ENCODE assay signal across 8 cellular contexts in genomic region chr2:208175069-208175842, GRCh38. TPM values are rescaled to one million over a fixed set of nuclear protein-coding genes. Genes with fewer than 3 reads are reported as not detected.
A peak's percentile ranks its signal among the peaks of the same experiment; 100 is the strongest.
DNase-seq lines count a peak whose midpoint lies in the region; TF ChIP-seq lines count a peak whose summit lies in the region.

No MANE protein-coding gene starts in this region.

- DNase-seq in GF-D8 (lab: John Stamatoyannopoulos, UW) = peak; percentile 57
- peak; percentile 74 for DNase-seq in H4 (ENCODE audit: low spot score)
- peak; percentile 75 for DNase-seq in LHCN-M2 (ENCODE audit: low read depth)
- DNase-seq in RPMI7951 (ENCODE audit: low read depth) = peak; percentile 77
- peak; percentile 36 for DNase-seq in activated T-helper 1 cell treated with anti-CD3 and anti-CD28 coated beads, Interleukin-12 subunit alpha, Interleukin-12 subunit beta, Interleukin-2, Interleukin-4 antibody, amounts not matched to agents 30 ng/mL and 10 ng/mL and 1 ng/mL, durations not matched to agents 14 hours and 24 hours and 36 hours (ENCODE audit: low spot score)
- peak; percentile 62 for DNase-seq in fibroblast of the conjunctiva (ENCODE audit: low read depth)
- peak in 55 of 56 donors; percentile 5 to 93 (median 59) for DNase-seq in nucleus accumbens (lab: John Stamatoyannopoulos, UW)
- DNase-seq in testis = peak; percentile 91

- no peaks in the 10 kb centered on the region for H3K4me1 ChIP-seq in testis

- no peaks in the 10 kb centered on the region for H3K9me3 Mint-ChIP-seq in activated T-helper 1 cell treated with anti-CD3 and anti-CD28 coated beads, Interleukin-12 subunit alpha, Interleukin-12 subunit beta, Interleukin-2, Interleukin-4 antibody, amounts not matched to agents 30 ng/mL and 10 ng/mL and 1 ng/mL, durations not matched to agents 14 hours and 24 hours and 36 hours

- peak; percentile 65 to 80 (median 75) for TF ChIP-seq CTCF in testis (IDR thresholded peaks at IDR 0.05)

- H3K4me1 Mint-ChIP-seq in activated T-helper 1 cell treated with anti-CD3 and anti-CD28 coated beads, Interleukin-12 subunit alpha, Interleukin-12 subunit beta, Interleukin-2, Interleukin-4 antibody, amounts not matched to agents 30 ng/mL and 10 ng/mL and 1 ng/mL, durations not matched to agents 14 hours and 24 hours and 36 hours (ENCODE audit: low read depth) = peaks cover 6% of the 10 kb centered on the region

- H3K27ac ChIP-seq in testis = no peak overlapping the region

- 33 to 35% methylated on average over 21 of the region's 21 CpGs for WGBS in testis, 2 donors

- intact Hi-C loops in activated T-helper 1 cell treated with anti-CD3 and anti-CD28 coated beads, Interleukin-12 subunit alpha, Interleukin-12 subunit beta, Interleukin-2, Interleukin-4 antibody, amounts not matched to agents 30 ng/mL and 10 ng/mL and 1 ng/mL, durations not matched to agents 14 hours and 24 hours and 36 hours (cut with micrococcal nuclease) = loop anchor here (1.0 to 5.0 kb wide), 2 partner anchors 79 to 92 kb away; partner anchors contain the start of gene PIKFYVE
- intact Hi-C loops in testis (cut with DNase I; ENCODE audit: low total_unique reads) = no loop called here

- H3K36me3 ChIP-seq in testis (ENCODE audit: low read depth, missing control alignments) = no peaks in the 10 kb centered on the region

- H3K9me3 ChIP-seq in testis = no peaks in the 10 kb centered on the region

- no peak overlapping the region for H3K4me3 ChIP-seq in testis

- H3K27ac Mint-ChIP-seq in activated T-helper 1 cell treated with anti-CD3 and anti-CD28 coated beads, Interleukin-12 subunit alpha, Interleukin-12 subunit beta, Interleukin-2, Interleukin-4 antibody, amounts not matched to agents 30 ng/mL and 10 ng/mL and 1 ng/mL, durations not matched to agents 14 hours and 24 hours and 36 hours = no peak overlapping the region

- no peak overlapping the region for H3K4me3 Mint-ChIP-seq in activated T-helper 1 cell treated with anti-CD3 and anti-CD28 coated beads, Interleukin-12 subunit alpha, Interleukin-12 subunit beta, Interleukin-2, Interleukin-4 antibody, amounts not matched to agents 30 ng/mL and 10 ng/mL and 1 ng/mL, durations not matched to agents 14 hours and 24 hours and 36 hours

- TF ChIP-seq POLR2A in testis (IDR thresholded peaks at IDR 0.05) = no peak

- no peaks in the 10 kb centered on the region for H3K27me3 ChIP-seq in testis

- H3K27me3 Mint-ChIP-seq in activated T-helper 1 cell treated with anti-CD3 and anti-CD28 coated beads, Interleukin-12 subunit alpha, Interleukin-12 subunit beta, Interleukin-2, Interleukin-4 antibody, amounts not matched to agents 30 ng/mL and 10 ng/mL and 1 ng/mL, durations not matched to agents 14 hours and 24 hours and 36 hours (ENCODE audit: insufficient read depth) = peaks cover 7% of the 10 kb centered on the region

- no peaks in the 10 kb centered on the region for H3K36me3 Mint-ChIP-seq in activated T-helper 1 cell treated with anti-CD3 and anti-CD28 coated beads, Interleukin-12 subunit alpha, Interleukin-12 subunit beta, Interleukin-2, Interleukin-4 antibody, amounts not matched to agents 30 ng/mL and 10 ng/mL and 1 ng/mL, durations not matched to agents 14 hours and 24 hours and 36 hours (ENCODE audit: low read depth)

RNA-seq across cellular contexts. Expression of gene CRYGA, which starts 11.9 kb away (rescaled TPM):
- not detected in 2 replicates for total RNA-seq in H4 (2014; rRNA removed; shearing (Covaris generic))
- total RNA-seq in LHCN-M2 (2014; rRNA removed) (not detected in 2 replicates), testis (not detected)
- not detected for polyA plus RNA-seq in LHCN-M2 (2012)
- not detected in 2 replicates for total RNA-seq in RPMI7951 (2014; rRNA removed; shearing (Covaris generic))
- not detected in 2 replicates for total RNA-seq in activated T-helper 1 cell treated with anti-CD3 and anti-CD28 coated beads, Interleukin-12 subunit alpha, Interleukin-12 subunit beta, Interleukin-2, Interleukin-4 antibody, amounts not matched to agents 30 ng/mL and 10 ng/mL and 1 ng/mL, durations not matched to agents 14 hours and 24 hours and 36 hours
- not detected for polyA plus RNA-seq in testis (ENCODE audit: insufficient read depth, low read depth, low replicate concordance)

RNA-seq across cellular contexts. Expression of gene C2orf80, which starts 14.6 kb away (rescaled TPM):
- not detected in 2 replicates for total RNA-seq in H4 (2014; rRNA removed; shearing (Covaris generic))
- not detected in 2 replicates for total RNA-seq in LHCN-M2 (2014; rRNA removed)
- not detected for polyA plus RNA-seq in LHCN-M2 (2012)
- total RNA-seq in RPMI7951 (2014; rRNA removed; shearing (Covaris generic)) = not detected in 2 replicates
- total RNA-seq in activated T-helper 1 cell treated with anti-CD3 and anti-CD28 coated beads, Interleukin-12 subunit alpha, Interleukin-12 subunit beta, Interleukin-2, Interleukin-4 antibody, amounts not matched to agents 30 ng/mL and 10 ng/mL and 1 ng/mL, durations not matched to agents 14 hours and 24 hours and 36 hours = not detected in 2 replicates
- not detected for total RNA-seq in testis
- not detected for polyA plus RNA-seq in testis (ENCODE audit: insufficient read depth, low read depth, low replicate concordance)

RNA-seq across cellular contexts. Expression of gene CRYGB, which starts 29.3 kb away (rescaled TPM):
- total RNA-seq in H4 (2014; rRNA removed; shearing (Covaris generic)) = not detected in 2 replicates
- total RNA-seq in LHCN-M2 (2014; rRNA removed) (not detected in 2 replicates), testis (under 1 TPM; 0.56 to 0.79 TPM)
- polyA plus RNA-seq in LHCN-M2 (2012) = not detected
- not detected in 2 replicates for total RNA-seq in RPMI7951 (2014; rRNA removed; shearing (Covaris generic))
- not detected in 2 replicates for total RNA-seq in activated T-helper 1 cell treated with anti-CD3 and anti-CD28 coated beads, Interleukin-12 subunit alpha, Interleukin-12 subunit beta, Interleukin-2, Interleukin-4 antibody, amounts not matched to agents 30 ng/mL and 10 ng/mL and 1 ng/mL, durations not matched to agents 14 hours and 24 hours and 36 hours
- not detected for polyA plus RNA-seq in testis (ENCODE audit: insufficient read depth, low read depth, low replicate concordance)

RNA-seq across cellular contexts. Expression of gene CRYGC, which starts 45.6 kb away (rescaled TPM):
- total RNA-seq in H4 (2014; rRNA removed; shearing (Covaris generic)) = not detected in 2 replicates
- total RNA-seq in LHCN-M2 (2014; rRNA removed) = not detected in 2 replicates
- not detected for polyA plus RNA-seq in LHCN-M2 (2012)
- total RNA-seq in RPMI7951 (2014; rRNA removed; shearing (Covaris generic)) = not detected in 2 replicates
- total RNA-seq in activated T-helper 1 cell treated with anti-CD3 and anti-CD28 coated beads, Interleukin-12 subunit alpha, Interleukin-12 subunit beta, Interleukin-2, Interleukin-4 antibody, amounts not matched to agents 30 ng/mL and 10 ng/mL and 1 ng/mL, durations not matched to agents 14 hours and 24 hours and 36 hours = not detected in 2 replicates
- total RNA-seq in testis = 1 to 10 TPM in 1 of 2 donors, not detected in 1; 2.2 TPM
- 2.7 TPM for polyA plus RNA-seq in testis (ENCODE audit: insufficient read depth, low read depth, low replicate concordance)

RNA-seq across cellular contexts. Expression of gene CRYGD, which starts 50.9 kb away (rescaled TPM):
- total RNA-seq in H4 (2014; rRNA removed; shearing (Covaris generic)) = not detected in 2 replicates
- total RNA-seq in LHCN-M2 (2014; rRNA removed) = not detected in 2 replicates
- polyA plus RNA-seq in LHCN-M2 (2012) = not detected
- not detected in 2 replicates for total RNA-seq in RPMI7951 (2014; rRNA removed; shearing (Covaris generic))
- total RNA-seq in activated T-helper 1 cell treated with anti-CD3 and anti-CD28 coated beads, Interleukin-12 subunit alpha, Interleukin-12 subunit beta, Interleukin-2, Interleukin-4 antibody, amounts not matched to agents 30 ng/mL and 10 ng/mL and 1 ng/mL, durations not matched to agents 14 hours and 24 hours and 36 hours = not detected in 2 replicates
- not detected for total RNA-seq in testis
- 2.5 TPM for polyA plus RNA-seq in testis (ENCODE audit: insufficient read depth, low read depth, low replicate concordance)

Comparison
In these comparisons a context has a peak if more than half of its experiments do, and no peak if none do; other contexts are left out.
1. DNase-seq: peak in every context shown above with its lines; median percentile 91 in testis; 77 in RPMI7951; 75 in LHCN-M2; 74 in H4; 62 in fibroblast of the conjunctiva; 59 in nucleus accumbens; 57 in GF-D8; 36 in activated T-helper 1 cell treated with anti-CD3 and anti-CD28 coated beads, Interleukin-12 subunit alpha, Interleukin-12 subunit beta, Interleukin-2, Interleukin-4 antibody, amounts not matched to agents 30 ng/mL and 10 ng/mL and 1 ng/mL, durations not matched to agents 14 hours and 24 hours and 36 hours.